Comparison of ENCODE assay signal across 8 cellular contexts in genomic region chr14:99266181-99267178, GRCh38. TPM values are rescaled to one million over a fixed set of nuclear protein-coding genes. Genes with fewer than 3 reads are reported as not detected.
A peak's percentile ranks its signal among the peaks of the same experiment; 100 is the strongest.
DNase-seq lines count a peak whose midpoint lies in the region; TF ChIP-seq lines count a peak whose summit lies in the region.

No MANE protein-coding gene starts in this region.

- intact Hi-C loops in ovary (cut with DNase I) (no loop called here), thyroid gland (cut with DNase I) (loop anchor here (5.0 kb wide), 1 partner anchor 1129 kb away; no protein-coding TSS in a partner anchor)

- TF ChIP-seq EP300 in ovary (IDR thresholded peaks at IDR 0.05): no peak

- DNase-seq in GM19238 (ENCODE audit: insufficient read length, low spot score): peak; percentile 64
- peak; percentile 71 for DNase-seq in HuH-7.5 (ENCODE audit: low spot score)
- DNase-seq in RPMI8226: peak; percentile 71
- peak; percentile 96 for DNase-seq in activated effector memory CD4-positive, alpha-beta T cell treated with anti-CD3 and anti-CD28 coated beads, Interleukin-2, amount 50 U/mL, for 16 hours
- DNase-seq in foreskin fibroblast: peak; percentile 61 to 88
- peak; percentile 61 to 82 (median 70) for DNase-seq in ovary
- peak; percentile 81 to 86 for DNase-seq in thyroid gland

- H3K4me2 ChIP-seq in BLaER1 treated with 17β-estradiol and CSF1 and Interleukin-3, amounts not matched to agents 10 nM and 100 nM: peak overlapping the region; percentile 56 to 97 (median 74)

- TF ChIP-seq POLR2A in ovary (IDR thresholded peaks at IDR 0.05) (no peak), thyroid gland (IDR thresholded peaks at IDR 0.05) (no peak)

- WGBS in ovary, 3 donors: 14 to 16% (median 15%) methylated on average over 31 of the region's 31 CpGs
- WGBS in thyroid gland, 2 donors: 17 to 21% methylated on average over 31 of the region's 31 CpGs

- peaks cover 21 to 79% (median 62%) of the 10 kb centered on the region in 10 experiments for H3K4me1 ChIP-seq in BLaER1 treated with 17β-estradiol and CSF1 and Interleukin-3, amounts not matched to agents 10 nM and 100 nM
- no peaks in the 10 kb centered on the region for H3K4me1 ChIP-seq in ovary (ENCODE audit: insufficient read depth)
- peaks cover 2 to 13% of the 10 kb centered on the region in 2 donors for H3K4me1 ChIP-seq in thyroid gland

- H3K27ac ChIP-seq in BLaER1 treated with 17β-estradiol and CSF1 and Interleukin-3, amounts not matched to agents 10 nM and 100 nM: no peak overlapping the region
- H3K27ac ChIP-seq in ovary (no peak overlapping the region), thyroid gland (no peak overlapping the region)

- TF ChIP-seq CTCF in foreskin fibroblast (IDR thresholded peaks at IDR 0.05; ENCODE audit: low read depth, low read length) (peak; percentile 98), ovary (IDR thresholded peaks at IDR 0.05) (peak; percentile 73 to 91 (median 77)), thyroid gland (IDR thresholded peaks at IDR 0.05) (peak; percentile 81 to 98 (median 96))

- H4K20me1 ChIP-seq in BLaER1 treated with 17β-estradiol and CSF1 and Interleukin-3, amounts not matched to agents 10 nM and 100 nM: peaks cover 0 to 86% (median 40%) of the 10 kb centered on the region in 11 experiments; a peak in 18 of 22 replicates

- H3K9me3 ChIP-seq in BLaER1 treated with 17β-estradiol and CSF1 and Interleukin-3, amounts not matched to agents 10 nM and 100 nM (replicated peaks in 1 of 11): no peaks in the 10 kb centered on the region
- no peaks in the 10 kb centered on the region for H3K9me3 ChIP-seq in ovary
- H3K9me3 ChIP-seq in thyroid gland: no peaks in the 10 kb centered on the region

- no peaks in the 10 kb centered on the region for H3K36me3 ChIP-seq in BLaER1 treated with 17β-estradiol and CSF1 and Interleukin-3, amounts not matched to agents 10 nM and 100 nM
- H3K36me3 ChIP-seq in ovary (no peaks in the 10 kb centered on the region), thyroid gland (no peaks in the 10 kb centered on the region)

- peak overlapping the region in 7 of 11 experiments; percentile 7 to 31 (median 22); a peak in 8 of 22 replicates for H3K9ac ChIP-seq in BLaER1 treated with 17β-estradiol and CSF1 and Interleukin-3, amounts not matched to agents 10 nM and 100 nM

- H3K4me3 ChIP-seq in BLaER1 treated with 17β-estradiol and CSF1 and Interleukin-3, amounts not matched to agents 10 nM and 100 nM: peak overlapping the region in 7 of 10 experiments; percentile 2 to 39 (median 19); a peak in 8 of 20 replicates
- peak overlapping the region in 1 of 2 donors; percentile 25 for H3K4me3 ChIP-seq in foreskin fibroblast (ENCODE audit: low read depth in 1 of 2, low read length in 2 of 2)
- no peak overlapping the region for H3K4me3 ChIP-seq in ovary
- H3K4me3 ChIP-seq in thyroid gland (replicated peaks in 1 of 3): no peak overlapping the region

- peaks cover 90 to 100% (median 99%) of the 10 kb centered on the region in 11 experiments for H3K27me3 ChIP-seq in BLaER1 treated with 17β-estradiol and CSF1 and Interleukin-3, amounts not matched to agents 10 nM and 100 nM
- no peaks in the 10 kb centered on the region for H3K27me3 ChIP-seq in ovary
- H3K27me3 ChIP-seq in thyroid gland: no peaks in the 10 kb centered on the region

RNA-seq across cellular contexts. Expression of gene BCL11B, which starts 5.5 kb away (rescaled TPM):
- total RNA-seq in ovary: under 1 TPM; 0.20 to 0.84 (median 0.46) TPM
- polyA plus RNA-seq in ovary: under 1 TPM; 0.08 to 0.33 TPM
- 1 to 10 TPM in 3 of 4 donors, under 1 TPM in 1; 0.81 to 4.3 (median 2.3) TPM for total RNA-seq in thyroid gland

Comparison
In these comparisons a context has a peak if more than half of its experiments do, and no peak if none do; other contexts are left out.
1. H3K4me3 ChIP-seq: peak in BLaER1 treated with 17β-estradiol and CSF1 and Interleukin-3, amounts not matched to agents 10 nM and 100 nM (7 of 10); none in ovary (single experiment) and thyroid gland (0 of 3).
2. Peak in every context shown above with its lines, with median percentiles within 50 percentile points of each other: DNase-seq and CTCF ChIP-seq.